ENCODE assay signal across 17 cellular contexts in genomic region chr4:123709336-123709735, GRCh38.
DNase-seq lines count a peak whose midpoint lies in the region; ATAC-seq, FAIRE-seq and TF ChIP-seq lines count a peak whose summit lies in the region.
"Had no signal": no experiment of that assay in that cellular context is flagged by ENCODE, and none has a peak within 500 bp of the region (broad histone marks: within the 10 kb centered on the region; RNA-seq: fewer than 3 reads in every experiment).

No MANE protein-coding gene starts in this region.

- no peak overlapping the region for H3K4me3 ChIP-seq in HepG2 (replicated peaks in 1 of 3; ENCODE audit: insufficient read depth in 1 of 3, low read depth in 2 of 3, low read length in 3 of 3)
- H3K4me3 ChIP-seq in right lobe of liver = no peak overlapping the region
- no peak overlapping the region for H3K4me3 ChIP-seq in astrocyte (ENCODE audit: insufficient read depth, low read depth, low read length)
- no peak overlapping the region for H3K4me3 ChIP-seq in fibroblast of pulmonary artery (replicated peaks; ENCODE audit: low read depth, low read length)
- H3K4me3 ChIP-seq: MG63 had no signal

- FAIRE-seq in HepG2 (lab: Jason Lieb, UNC) (no peak), astrocyte (lab: Jason Lieb, UNC) (no peak)
- FAIRE-seq: G401.6 had no signal

- no peaks in the 10 kb centered on the region for H3K79me2 ChIP-seq in HepG2 (ENCODE audit: insufficient read depth, low read length)
- H3K79me2 ChIP-seq in astrocyte (ENCODE audit: insufficient read depth, low read length) = no peaks in the 10 kb centered on the region

- no peaks in the 10 kb centered on the region for H3K9me3 ChIP-seq in HepG2 (ENCODE audit: low read length)
- no peaks in the 10 kb centered on the region for H3K9me3 ChIP-seq in right lobe of liver
- peaks cover 2% of the 10 kb centered on the region for H3K9me3 ChIP-seq in astrocyte (ENCODE audit: insufficient read depth, low read depth, low read length)

- TF ChIP-seq CTCF in HepG2 (CRISPR knock-in tag; IDR thresholded peaks at IDR 0.05) (no peak), right lobe of liver (IDR thresholded peaks at IDR 0.05) (no peak), astrocyte (IDR thresholded peaks at IDR 0.05; ENCODE audit: insufficient read depth, low read depth, low read length) (no peak), fibroblast of pulmonary artery (IDR thresholded peaks at IDR 0.05; ENCODE audit: low read length, missing control alignments) (no peak), glutamatergic neuron (IDR thresholded peaks at IDR 0.05; ENCODE audit: partially characterized antibody, unreplicated experiment) (no peak)

- H3K4me2 ChIP-seq in HepG2 (ENCODE audit: low read depth, low read length) (no peak overlapping the region), astrocyte (ENCODE audit: low read length) (no peak overlapping the region)

- H3K4me3 Mint-ChIP-seq in astrocyte (ENCODE audit: unreplicated experiment) (no peak overlapping the region), glutamatergic neuron (ENCODE audit: unreplicated experiment) (no peak overlapping the region)
- no peak overlapping the region for H3K4me3 Mint-ChIP-seq in activated T-cell treated with anti-CD3 and anti-CD28 coated beads, Interleukin-2, amount 50 U/mL, for 4 hours

- TF ChIP-seq POLR2A in HepG2 (IDR thresholded peaks at IDR 0.05; ENCODE audit: insufficient read depth in 1 of 2, low read depth in 2 of 2, low read length in 2 of 2) (no peak), right lobe of liver (IDR thresholded peaks at IDR 0.05) (no peak)

- DNase-seq in HepG2 (ENCODE audit: low spot score) (peak; percentile 2), right lobe of liver (no peak), astrocyte (ENCODE audit: low read depth) (no peak), fibroblast of pulmonary artery (ENCODE audit: low read depth) (peak; percentile 6), DMS114 treated with DMSO at 0.1 percent for 48 hours (lab: John Stamatoyannopoulos, UW; ENCODE audit: unreplicated experiment) (no peak), glutamatergic neuron (no peak)
- no peak for DNase-seq in activated T-cell treated with anti-CD3 and anti-CD28 coated beads, Interleukin-2, amount 50 U/mL, for 4 hours
- DNase-seq: DND-41, MG63, NCI-H1048, NCI-H2081 treated with DMSO at 0.1 percent for 48 hours, NCI-H446 treated with DMSO at 0.1 percent for 48 hours, SHP77 treated with DMSO at 0.1 percent for 48 hours had no signal

- H3K36me3 ChIP-seq in HepG2 (replicated peaks in 1 of 2; ENCODE audit: control insufficient read depth in 1 of 2, insufficient read depth in 2 of 2, low read length in 2 of 2) = no peaks in the 10 kb centered on the region; a peak in 1 of 5 replicates
- H3K36me3 ChIP-seq in right lobe of liver = no peaks in the 10 kb centered on the region
- no peaks in the 10 kb centered on the region for H3K36me3 ChIP-seq in astrocyte (ENCODE audit: insufficient read depth, low read length)
- H3K36me3 ChIP-seq: MG63 had no signal

- H3K4me1 Mint-ChIP-seq in astrocyte (ENCODE audit: low read depth, unreplicated experiment) (peaks cover 13% of the 10 kb centered on the region), glutamatergic neuron (ENCODE audit: low read depth, unreplicated experiment) (no peaks in the 10 kb centered on the region)
- no peaks in the 10 kb centered on the region for H3K4me1 Mint-ChIP-seq in activated T-cell treated with anti-CD3 and anti-CD28 coated beads, Interleukin-2, amount 50 U/mL, for 4 hours (ENCODE audit: low read depth)

- H3K9ac ChIP-seq in HepG2 (ENCODE audit: insufficient read depth, low read depth, low read length) = no peak overlapping the region
- no peak overlapping the region for H3K9ac ChIP-seq in astrocyte (ENCODE audit: low read length)

- H4K20me1 ChIP-seq in HepG2 (ENCODE audit: insufficient read depth, low read length) (no peaks in the 10 kb centered on the region), astrocyte (ENCODE audit: insufficient read depth, low read length) (no peaks in the 10 kb centered on the region)

- CTCF ChIA-PET in HepG2 (lab: Yijun Ruan, JAX; ENCODE audit: low intra/inter-chr PET ratio, low total read pairs) = no interaction called here

- no peak for TF ChIP-seq RAD21 in HepG2 (CRISPR knock-in tag; IDR thresholded peaks at IDR 0.05)

- no peak overlapping the region for H2AFZ ChIP-seq in HepG2 (ENCODE audit: low read length)
- no peak overlapping the region for H2AFZ ChIP-seq in astrocyte (ENCODE audit: low read depth, low read length)

- BruUV-seq in HepG2 (replicated peaks; lab: Mats Ljungman, UMichigan) = no TSS peak

- H3K27me3 ChIP-seq in HepG2 (ENCODE audit: control insufficient read depth in 1 of 2, insufficient read depth in 2 of 2, low read length in 2 of 2) (no peaks in the 10 kb centered on the region), right lobe of liver (no peaks in the 10 kb centered on the region), astrocyte (ENCODE audit: insufficient read depth, low read length) (no peaks in the 10 kb centered on the region)
- H3K27me3 ChIP-seq: MG63 had no signal

- in situ Hi-C loops in HepG2 (cut with HindIII; ENCODE audit: extremely low pct_ligation_motif_present, low pct_unique_long_range_greater_than_20kb) = no loop called here

- intact Hi-C loops in HepG2 (cut with micrococcal nuclease; ENCODE audit: unreplicated experiment) = no loop called here
- intact Hi-C loops in right lobe of liver (cut with DNase I) = no loop called here

- POLR2A ChIA-PET in HepG2 (lab: Yijun Ruan, JAX) = no interaction called here

- TF ChIP-seq EP300 in HepG2 (IDR thresholded peaks at IDR 0.05; ENCODE audit: low read depth in 2 of 2, low read length in 2 of 2) (no peak), HepG2 (CRISPR knock-in tag; IDR thresholded peaks at IDR 0.05; ENCODE audit: borderline replicate concordance) (no peak)

- H3K27ac Mint-ChIP-seq in astrocyte (ENCODE audit: unreplicated experiment) = peak overlapping the region; percentile 48
- H3K27ac Mint-ChIP-seq in glutamatergic neuron (ENCODE audit: unreplicated experiment) = no peak overlapping the region

- no peak for ATAC-seq in HepG2
- no peak for ATAC-seq in right lobe of liver
- ATAC-seq in activated T-cell treated with anti-CD3 and anti-CD28 coated beads, Interleukin-2, amount 50 U/mL, for 4 hours = no peak
- no peak for ATAC-seq in GM19397 (IDR thresholded peaks at IDR 0.05; ENCODE audit: unreplicated experiment)
- ATAC-seq: SK-N-SH treated with all-trans-retinoic acid at 6 μM for 48 hours had no signal

- H3K4me1 ChIP-seq in HepG2 (ENCODE audit: insufficient read depth, low read length) = no peaks in the 10 kb centered on the region
- H3K4me1 ChIP-seq in right lobe of liver = no peaks in the 10 kb centered on the region
- H3K4me1 ChIP-seq in astrocyte (ENCODE audit: insufficient read depth, low read length) = no peaks in the 10 kb centered on the region

- H3K36me3 Mint-ChIP-seq in astrocyte (ENCODE audit: low read depth, unreplicated experiment) (no peaks in the 10 kb centered on the region), glutamatergic neuron (ENCODE audit: unreplicated experiment) (no peaks in the 10 kb centered on the region)
- no peaks in the 10 kb centered on the region for H3K36me3 Mint-ChIP-seq in activated T-cell treated with anti-CD3 and anti-CD28 coated beads, Interleukin-2, amount 50 U/mL, for 4 hours (ENCODE audit: insufficient read depth)

- no peak overlapping the region for H3K27ac ChIP-seq in HepG2 (ENCODE audit: extremely low read length, insufficient read depth, low read length)
- H3K27ac ChIP-seq in right lobe of liver = no peak overlapping the region
- no peak overlapping the region for H3K27ac ChIP-seq in astrocyte (ENCODE audit: low read depth, low read length)
- H3K27ac ChIP-seq: 22Rv1 had no signal

- H3K27me3 Mint-ChIP-seq in astrocyte (ENCODE audit: low read depth, unreplicated experiment) = no peaks in the 10 kb centered on the region
- peaks cover 5% of the 10 kb centered on the region for H3K27me3 Mint-ChIP-seq in activated T-cell treated with anti-CD3 and anti-CD28 coated beads, Interleukin-2, amount 50 U/mL, for 4 hours (ENCODE audit: low read depth)
- H3K27me3 Mint-ChIP-seq in glutamatergic neuron (ENCODE audit: unreplicated experiment) = no peaks in the 10 kb centered on the region

- 96% methylated on average over 3 of the region's 3 CpGs for WGBS in HepG2 (ENCODE audit: low lambda C conversion rate)
- 50% methylated on average over 1 of the region's 3 CpGs for WGBS in right lobe of liver (ENCODE audit: insufficient coverage, low coverage, low lambda C conversion rate, missing lambda C conversion rate)

- peaks cover 16% of the 10 kb centered on the region for H3K9me3 Mint-ChIP-seq in astrocyte (ENCODE audit: unreplicated experiment)
- H3K9me3 Mint-ChIP-seq in activated T-cell treated with anti-CD3 and anti-CD28 coated beads, Interleukin-2, amount 50 U/mL, for 4 hours = peaks cover 6% of the 10 kb centered on the region
- peaks cover 3% of the 10 kb centered on the region for H3K9me3 Mint-ChIP-seq in glutamatergic neuron (ENCODE audit: unreplicated experiment)

TF ChIP-seq in HepG2, 621 proteins besides CTCF, POLR2A, EP300 and RAD21 (continues in another document):
- TF ChIP-seq PAWR (CRISPR knock-in tag; IDR thresholded peaks at IDR 0.05; ENCODE audit: borderline replicate concordance) (no peak), ZNF441 (CRISPR knock-in tag; IDR thresholded peaks at IDR 0.05; ENCODE audit: borderline replicate concordance) (no peak), ZNF33B (CRISPR knock-in tag; IDR thresholded peaks at IDR 0.05) (no peak), SP4 (CRISPR knock-in tag; IDR thresholded peaks at IDR 0.05) (no peak), ZC3H13 (CRISPR knock-in tag; IDR thresholded peaks at IDR 0.05) (no peak), CERS6 (CRISPR knock-in tag; IDR thresholded peaks at IDR 0.05) (no peak), MZF1 (CRISPR knock-in tag; IDR thresholded peaks at IDR 0.05; ENCODE audit: borderline replicate concordance) (no peak), ZNF446 (CRISPR knock-in tag; IDR thresholded peaks at IDR 0.05) (no peak), ZNF143 (CRISPR knock-in tag; IDR thresholded peaks at IDR 0.05) (no peak), PHF20 (CRISPR knock-in tag; IDR thresholded peaks at IDR 0.05) (no peak), BRD4 (CRISPR knock-in tag; IDR thresholded peaks at IDR 0.05) (no peak)

Comparison
In these comparisons a context has a peak if more than half of its experiments do, and no peak if none do; other contexts are left out.
1. DNase-seq: peak in HepG2 (single experiment) and fibroblast of pulmonary artery (single experiment); none in right lobe of liver (0 of 3), astrocyte (single experiment), DMS114 treated with DMSO at 0.1 percent for 48 hours (single experiment), activated T-cell treated with anti-CD3 and anti-CD28 coated beads, Interleukin-2, amount 50 U/mL, for 4 hours (single experiment) and glutamatergic neuron (single experiment).